Comparison of ENCODE assay signal across 10 cellular contexts in the genomic region with DNA sequence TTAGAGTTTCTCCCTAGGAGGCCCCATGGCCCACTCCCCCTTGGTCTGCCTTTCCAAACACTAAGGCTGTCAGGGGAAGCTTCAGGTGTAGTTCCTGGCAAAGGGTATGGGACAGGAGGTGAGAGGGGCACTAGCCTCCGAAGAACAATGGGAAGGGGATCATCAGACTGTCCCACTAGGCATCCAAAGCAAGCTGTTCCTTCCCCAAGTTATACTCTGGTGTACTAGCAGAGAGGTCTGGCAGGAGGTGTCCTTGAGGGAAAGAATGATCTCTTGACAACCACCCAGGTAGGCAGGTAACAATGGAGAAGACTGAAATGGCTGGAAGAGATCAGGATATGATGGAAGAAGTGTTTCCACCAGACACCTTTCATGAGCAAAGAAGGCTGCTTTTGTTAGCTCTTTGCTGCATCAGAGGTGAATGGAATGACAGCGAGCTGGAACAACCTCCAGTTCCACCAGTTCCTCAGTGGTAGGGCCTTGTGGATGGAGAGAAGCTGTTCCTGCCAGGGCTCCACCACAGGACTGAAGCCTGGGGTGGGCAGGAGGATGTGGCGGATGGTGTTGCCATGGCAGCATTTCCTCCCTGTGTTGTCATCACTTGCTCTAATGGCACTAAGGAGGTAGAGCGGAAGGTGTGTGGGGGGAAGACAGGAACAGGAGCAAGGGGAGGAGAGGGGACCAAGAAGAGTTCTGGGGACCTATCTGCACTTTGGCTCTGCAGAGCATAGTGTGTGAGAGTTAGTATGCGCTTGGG. TPM values are rescaled to one million over a fixed set of nuclear protein-coding genes. Genes with fewer than 3 reads are reported as not detected.
DNase-seq lines count a peak whose midpoint lies in the region; ATAC-seq and TF ChIP-seq lines count a peak whose summit lies in the region.
"Had no signal": no experiment of that assay in that cellular context is flagged by ENCODE, and none has a peak within 500 bp of the region (broad histone marks: within the 10 kb centered on the region; RNA-seq: fewer than 3 reads in every experiment).

No MANE protein-coding gene starts in this region.

- peaks cover 0 to 52% (median 34%) of the 10 kb centered on the region in 4 donors for H3K4me1 ChIP-seq in tibial nerve

- TF ChIP-seq EP300 in tibial nerve (IDR thresholded peaks at IDR 0.05) = no peak

- peak overlapping the region in 40 of 59 donors; percentile 5 to 94 (median 62) for H3K27ac ChIP-seq in dorsolateral prefrontal cortex
- no peak overlapping the region for H3K27ac ChIP-seq in tibial nerve
- H3K27ac ChIP-seq: 22Rv1, VCaP had no signal

- H3K36me3 ChIP-seq in tibial nerve = no peaks in the 10 kb centered on the region

- intact Hi-C loops in dorsolateral prefrontal cortex (cut with DNase I) = loop anchor here in 1 of 2 donors (5.0 kb wide), 1 partner anchor 109 kb away; the partner anchor contains the start of gene B4GALNT1

- no peak for TF ChIP-seq POLR2A in tibial nerve (IDR thresholded peaks at IDR 0.05)

- no peaks in the 10 kb centered on the region for H3K9me3 ChIP-seq in tibial nerve

- TF ChIP-seq CTCF in dorsolateral prefrontal cortex (IDR thresholded peaks at IDR 0.05 in 54 of 56, conservative IDR thresholded peaks at IDR 0.05 in 2 of 56; ENCODE audit: low read depth in 1 of 56, partially characterized antibody in 56 of 56) (no peak), tibial nerve (IDR thresholded peaks at IDR 0.05) (no peak)

- peak; percentile 22 for DNase-seq in DMS153 (lab: John Stamatoyannopoulos, UW)
- DNase-seq in DMS153 treated with DMSO at 0.1 percent for 48 hours (lab: John Stamatoyannopoulos, UW; ENCODE audit: unreplicated experiment) = no peak
- peak; percentile 84 for DNase-seq in UCSD-AML1 (lab: John Stamatoyannopoulos, UW; ENCODE audit: unreplicated experiment)
- DNase-seq in dorsolateral prefrontal cortex = peak in 4 of 10 donors; percentile 50 to 72 (median 61)
- DNase-seq in stimulated activated CD8-positive, alpha-beta memory T cell treated with anti-CD3 and anti-CD28 coated beads, Interleukin-2, amount 100 ng/mL, for 1 hour (ENCODE audit: low read depth in 2 of 2) = peak; percentile 59 to 63
- no peak for DNase-seq in tibial nerve (ENCODE audit: low spot score in 2 of 2)
- DNase-seq in left lobe of liver (ENCODE audit: low spot score) = no peak

- H3K4me3 ChIP-seq in dorsolateral prefrontal cortex = peak overlapping the region in 4 of 59 donors; percentile 10 to 70 (median 18)
- no peak overlapping the region for H3K4me3 ChIP-seq in tibial nerve

- H3K27me3 ChIP-seq in dorsolateral prefrontal cortex = peaks cover 0 to 34% (median 9%) of the 10 kb centered on the region in 45 donors
- H3K27me3 ChIP-seq in tibial nerve = peaks cover 4 to 55% of the 10 kb centered on the region in 2 donors

- ATAC-seq in HG03135 (IDR thresholded peaks at IDR 0.05; ENCODE audit: unreplicated experiment) (peak; percentile 56), left lobe of liver (no peak)

- WGBS in tibial nerve, 2 donors = 56 to 73% methylated on average over 5 of the region's 5 CpGs

RNA-seq across cellular contexts. Expression of gene AGAP2, which starts 2.3 kb away (rescaled TPM):
- 100 to 1,000 TPM in 119 of 120 experiments, 10 to 100 TPM in 1; 76.2 to 322 (median 239) TPM for total RNA-seq in dorsolateral prefrontal cortex
- total RNA-seq in tibial nerve = 1 to 10 TPM; 1.1 to 5.7 (median 2.5) TPM
- total RNA-seq in left lobe of liver = 0.83 TPM

RNA-seq across cellular contexts. Expression of gene TSPAN31, which starts 4.0 kb away (rescaled TPM):
- total RNA-seq in dorsolateral prefrontal cortex (10 to 100 TPM; 21.6 to 47.8 (median 33.9) TPM), tibial nerve (100 to 1,000 TPM in 1 of 4 donors, 10 to 100 TPM in 3; 47.1 to 115 (median 80.1) TPM), left lobe of liver (18.2 TPM)

RNA-seq across cellular contexts. Expression of gene CDK4, which starts 11.3 kb away (rescaled TPM):
- total RNA-seq in dorsolateral prefrontal cortex (10 to 100 TPM; 20.2 to 50.6 (median 29.3) TPM), tibial nerve (100 to 1,000 TPM in 2 of 4 donors, 10 to 100 TPM in 2; 79.1 to 156 (median 99.0) TPM), left lobe of liver (30.8 TPM)

RNA-seq across cellular contexts. Expression of gene MARCHF9, which starts 14.1 kb away (rescaled TPM):
- total RNA-seq in dorsolateral prefrontal cortex (10 to 100 TPM; 11.5 to 26.2 (median 18.3) TPM), tibial nerve (10 to 100 TPM in 2 of 4 donors, 1 to 10 TPM in 2; 4.2 to 19.8 (median 10.4) TPM), left lobe of liver (3.6 TPM)

RNA-seq across cellular contexts. Expression of gene CYP27B1, which starts 26.0 kb away (rescaled TPM):
- total RNA-seq in dorsolateral prefrontal cortex = 1 to 10 TPM in 25 of 120 experiments, under 1 TPM in 60, not detected in 35; 0.18 to 5.3 (median 0.63) TPM
- 1 to 10 TPM in 1 of 4 donors, not detected in 3; 3.0 TPM for total RNA-seq in tibial nerve
- 0.45 TPM for total RNA-seq in left lobe of liver

Comparison
In these comparisons a context has a peak if more than half of its experiments do, and no peak if none do; other contexts are left out.
1. DNase-seq: peak in DMS153 (single experiment), UCSD-AML1 (single experiment) and stimulated activated CD8-positive, alpha-beta memory T cell treated with anti-CD3 and anti-CD28 coated beads, Interleukin-2, amount 100 ng/mL, for 1 hour (2 of 2); none in DMS153 treated with DMSO at 0.1 percent for 48 hours (single experiment), tibial nerve (0 of 2) and left lobe of liver (single experiment).
2. H3K27ac ChIP-seq: peak in dorsolateral prefrontal cortex (40 of 59); none in tibial nerve (0 of 4).
3. RNA of gene AGAP2, which starts 2.3 kb away (total RNA-seq): 76.2 to 322 TPM in dorsolateral prefrontal cortex; 1.1 to 5.7 TPM in tibial nerve and 0.83 TPM in left lobe of liver (single experiment); every median in the first group is over 10 times any median in the second.